Comparison of ENCODE assay signal across 20 cellular contexts in genomic region chr1:168687796-168688195, GRCh38. TPM values are rescaled to one million over a fixed set of nuclear protein-coding genes. Genes with fewer than 3 reads are reported as not detected.
DNase-seq lines count a peak whose midpoint lies in the region; ATAC-seq lines count a peak whose summit lies in the region.
"Had no signal": no experiment of that assay in that cellular context is flagged by ENCODE, and none has a peak within 500 bp of the region (broad histone marks: within the 10 kb centered on the region; RNA-seq: fewer than 3 reads in every experiment).

No MANE protein-coding gene starts in this region.

- H2AK5ac ChIP-seq in trophoblast cell (ENCODE audit: low read length): no peak overlapping the region

- no peak overlapping the region for H3K4ac ChIP-seq in trophoblast cell (ENCODE audit: low read depth, low read length)

- H3K18ac ChIP-seq in trophoblast cell (ENCODE audit: low read length): no peak overlapping the region

- H3K14ac ChIP-seq in trophoblast cell (ENCODE audit: low read length): no peak overlapping the region

- peak overlapping the region; percentile 59 for H4K91ac ChIP-seq in trophoblast cell (ENCODE audit: low read depth, low read length)

- POLR2A ChIA-PET in activated CD8-positive, alpha-beta T cell treated with anti-CD3 and anti-CD28 coated beads, Interleukin-2, amount 10 ng/mL, durations not matched to agents 7 days and 5 days (lab: Charles Lee): no interaction called here

- H3K79me2 ChIP-seq in trophoblast cell (ENCODE audit: control insufficient read depth, insufficient read depth, low read length, poor library complexity): peaks cover 5% of the 10 kb centered on the region

- intact Hi-C loops in activated T-helper 2 cell treated with anti-CD3 and anti-CD28 coated beads, Interferon-gamma antibody, Interleukin-2, Interleukin-4, amounts not matched to agents 10 μg/mL and 5 μg/mL and 100 μg/mL, durations not matched to agents 14 hours and 24 hours and 36 hours (cut with micrococcal nuclease): no loop called here

- H3K27me3 ChIP-seq in trophoblast cell (ENCODE audit: insufficient read depth, low read length): no peaks in the 10 kb centered on the region
- H3K27me3 ChIP-seq: testis had no signal

- no peak overlapping the region for H4K8ac ChIP-seq in trophoblast cell (ENCODE audit: low read depth, low read length)

- peak overlapping the region; percentile 42 for H2BK12ac ChIP-seq in trophoblast cell (ENCODE audit: low read length)

- peak; percentile 5 for DNase-seq in DMS 273 (lab: John Stamatoyannopoulos, UW; ENCODE audit: unreplicated experiment)
- DNase-seq in DMS 273 treated with DMSO at 0.1 percent for 48 hours (lab: John Stamatoyannopoulos, UW): no peak
- DNase-seq in HuH-7 (ENCODE audit: low spot score): peak; percentile 28
- peak; percentile 3 for DNase-seq in dermis blood vessel endothelial cell
- DNase-seq in trophoblast cell: peak; percentile 25 to 27
- DNase-seq in activated T-helper 2 cell treated with anti-CD3 and anti-CD28 coated beads, Interferon-gamma antibody, Interleukin-2, Interleukin-4, amounts not matched to agents 10 μg/mL and 5 μg/mL and 100 μg/mL, durations not matched to agents 14 hours and 24 hours and 36 hours (ENCODE audit: low spot score): no peak
- DNase-seq in activated CD8-positive, alpha-beta T cell treated with anti-CD3 and anti-CD28 coated beads, Interleukin-2, amount 10 ng/mL, durations not matched to agents 7 days and 5 days: no peak
- DNase-seq: activated CD4-positive, alpha-beta memory T cell treated with anti-CD3 and anti-CD28 coated beads for 36 hours; activated naive CD8-positive, alpha-beta T cell treated with anti-CD3 and anti-CD28 coated beads, Interleukin-2, amount 50 U/mL, for 24 hours; activated T-cell treated with anti-CD3 and anti-CD28 coated beads, Interleukin-2, amount 50 U/mL, for 72 hours; caudate nucleus; CD8-positive, alpha-beta T cell; Karpas-422; NCI-H1417 treated with DMSO at 0.1 percent for 48 hours; OCI-M1; stimulated activated CD4-positive, alpha-beta T cell treated with anti-CD3 and anti-CD28 coated beads, Interleukin-4, amount 100 ng/mL, for 24 hours; testis had no signal

- H2BK5ac ChIP-seq in trophoblast cell (ENCODE audit: low read depth, low read length, poor library complexity): peak overlapping the region; percentile 26

- H3K4me1 ChIP-seq in trophoblast cell (ENCODE audit: control insufficient read depth in 1 of 2, insufficient read depth in 2 of 2, low read length in 2 of 2): peaks cover 12 to 14% of the 10 kb centered on the region in 2 experiments
- H3K4me1 ChIP-seq: testis had no signal

- peaks cover 2% of the 10 kb centered on the region for H3K9me3 Mint-ChIP-seq in activated T-helper 2 cell treated with anti-CD3 and anti-CD28 coated beads, Interferon-gamma antibody, Interleukin-2, Interleukin-4, amounts not matched to agents 10 μg/mL and 5 μg/mL and 100 μg/mL, durations not matched to agents 14 hours and 24 hours and 36 hours
- peaks cover 4% of the 10 kb centered on the region for H3K9me3 Mint-ChIP-seq in activated CD8-positive, alpha-beta T cell treated with anti-CD3 and anti-CD28 coated beads, Interleukin-2, amount 10 ng/mL, durations not matched to agents 7 days and 5 days (ENCODE audit: insufficient read depth)
- H3K9me3 Mint-ChIP-seq: CD8-positive, alpha-beta T cell had no signal

- no CpG with 5 or more reads among the region's 3 CpGs for WGBS in trophoblast cell (ENCODE audit: extremely low coverage, insufficient coverage, insufficient read length)

- no peak overlapping the region for H4K12ac ChIP-seq in trophoblast cell (ENCODE audit: low read depth, low read length)

- no peak overlapping the region for H3K23ac ChIP-seq in trophoblast cell (ENCODE audit: low read length)

- H2BK120ac ChIP-seq in trophoblast cell (ENCODE audit: insufficient read depth, low read length, poor library complexity): peak overlapping the region; percentile 52

- H3K27me3 Mint-ChIP-seq in activated T-helper 2 cell treated with anti-CD3 and anti-CD28 coated beads, Interferon-gamma antibody, Interleukin-2, Interleukin-4, amounts not matched to agents 10 μg/mL and 5 μg/mL and 100 μg/mL, durations not matched to agents 14 hours and 24 hours and 36 hours (ENCODE audit: low read depth): peaks cover 15% of the 10 kb centered on the region
- H3K27me3 Mint-ChIP-seq in activated CD8-positive, alpha-beta T cell treated with anti-CD3 and anti-CD28 coated beads, Interleukin-2, amount 10 ng/mL, durations not matched to agents 7 days and 5 days (ENCODE audit: low read depth): peaks cover 23% of the 10 kb centered on the region

- H2AFZ ChIP-seq in trophoblast cell (ENCODE audit: insufficient read depth, low read length, poor library complexity): no peak overlapping the region

- H3K9me3 ChIP-seq in trophoblast cell (ENCODE audit: insufficient read depth, low read depth, low read length): no peaks in the 10 kb centered on the region
- H3K9me3 ChIP-seq: testis had no signal

- H3K79me1 ChIP-seq in trophoblast cell (ENCODE audit: low read length): peaks cover 29% of the 10 kb centered on the region

- H3K27ac ChIP-seq in trophoblast cell (ENCODE audit: low read depth, low read length): no peak overlapping the region
- H3K27ac ChIP-seq: 22Rv1, testis had no signal

- no peak overlapping the region for H3K27ac Mint-ChIP-seq in activated T-helper 2 cell treated with anti-CD3 and anti-CD28 coated beads, Interferon-gamma antibody, Interleukin-2, Interleukin-4, amounts not matched to agents 10 μg/mL and 5 μg/mL and 100 μg/mL, durations not matched to agents 14 hours and 24 hours and 36 hours
- H3K27ac Mint-ChIP-seq in activated CD8-positive, alpha-beta T cell treated with anti-CD3 and anti-CD28 coated beads, Interleukin-2, amount 10 ng/mL, durations not matched to agents 7 days and 5 days: no peak overlapping the region
- H3K27ac Mint-ChIP-seq: activated CD4-positive, alpha-beta memory T cell treated with anti-CD3 and anti-CD28 coated beads for 36 hours; activated naive CD8-positive, alpha-beta T cell treated with anti-CD3 and anti-CD28 coated beads, Interleukin-2, amount 50 U/mL, for 24 hours; activated T-cell treated with anti-CD3 and anti-CD28 coated beads, Interleukin-2, amount 50 U/mL, for 72 hours; CD8-positive, alpha-beta T cell; mesothelial cell of epicardium had no signal

- no peaks in the 10 kb centered on the region for H3K36me3 Mint-ChIP-seq in activated T-helper 2 cell treated with anti-CD3 and anti-CD28 coated beads, Interferon-gamma antibody, Interleukin-2, Interleukin-4, amounts not matched to agents 10 μg/mL and 5 μg/mL and 100 μg/mL, durations not matched to agents 14 hours and 24 hours and 36 hours (ENCODE audit: low read depth)
- no peaks in the 10 kb centered on the region for H3K36me3 Mint-ChIP-seq in activated CD8-positive, alpha-beta T cell treated with anti-CD3 and anti-CD28 coated beads, Interleukin-2, amount 10 ng/mL, durations not matched to agents 7 days and 5 days (ENCODE audit: low read depth)
- H3K36me3 Mint-ChIP-seq: activated CD4-positive, alpha-beta memory T cell treated with anti-CD3 and anti-CD28 coated beads for 36 hours; CD8-positive, alpha-beta T cell; mesothelial cell of epicardium had no signal

- CTCF ChIA-PET in activated CD8-positive, alpha-beta T cell treated with anti-CD3 and anti-CD28 coated beads, Interleukin-2, amount 10 ng/mL, durations not matched to agents 7 days and 5 days (lab: Charles Lee): no interaction called here

- no peak overlapping the region for H3K4me3 Mint-ChIP-seq in activated T-helper 2 cell treated with anti-CD3 and anti-CD28 coated beads, Interferon-gamma antibody, Interleukin-2, Interleukin-4, amounts not matched to agents 10 μg/mL and 5 μg/mL and 100 μg/mL, durations not matched to agents 14 hours and 24 hours and 36 hours (ENCODE audit: low read depth)
- H3K4me3 Mint-ChIP-seq in activated CD8-positive, alpha-beta T cell treated with anti-CD3 and anti-CD28 coated beads, Interleukin-2, amount 10 ng/mL, durations not matched to agents 7 days and 5 days: no peak overlapping the region
- H3K4me3 Mint-ChIP-seq: activated CD4-positive, alpha-beta memory T cell treated with anti-CD3 and anti-CD28 coated beads for 36 hours; activated naive CD8-positive, alpha-beta T cell treated with anti-CD3 and anti-CD28 coated beads, Interleukin-2, amount 50 U/mL, for 24 hours; activated T-cell treated with anti-CD3 and anti-CD28 coated beads, Interleukin-2, amount 50 U/mL, for 72 hours; CD8-positive, alpha-beta T cell; mesothelial cell of epicardium had no signal

- no peak overlapping the region for H3K4me3 ChIP-seq in trophoblast cell (ENCODE audit: low read depth, low read length)
- H3K4me3 ChIP-seq: testis had no signal

- no peaks in the 10 kb centered on the region for H3K4me1 Mint-ChIP-seq in activated T-helper 2 cell treated with anti-CD3 and anti-CD28 coated beads, Interferon-gamma antibody, Interleukin-2, Interleukin-4, amounts not matched to agents 10 μg/mL and 5 μg/mL and 100 μg/mL, durations not matched to agents 14 hours and 24 hours and 36 hours (ENCODE audit: low read depth)
- no peaks in the 10 kb centered on the region for H3K4me1 Mint-ChIP-seq in activated CD8-positive, alpha-beta T cell treated with anti-CD3 and anti-CD28 coated beads, Interleukin-2, amount 10 ng/mL, durations not matched to agents 7 days and 5 days (ENCODE audit: low read depth)
- H3K4me1 Mint-ChIP-seq: activated naive CD8-positive, alpha-beta T cell treated with anti-CD3 and anti-CD28 coated beads, Interleukin-2, amount 50 U/mL, for 24 hours had no signal

- no peak for ATAC-seq in GM21717 (IDR thresholded peaks at IDR 0.05; ENCODE audit: unreplicated experiment)
- ATAC-seq in activated CD8-positive, alpha-beta T cell treated with anti-CD3 and anti-CD28 coated beads, Interleukin-2, amount 10 ng/mL, durations not matched to agents 7 days and 5 days: no peak
- ATAC-seq: activated naive CD8-positive, alpha-beta T cell treated with anti-CD3 and anti-CD28 coated beads, Interleukin-2, amount 50 U/mL, for 24 hours; activated T-cell treated with anti-CD3 and anti-CD28 coated beads, Interleukin-2, amount 50 U/mL, for 72 hours; CD8-positive, alpha-beta T cell had no signal

- H3K4me2 ChIP-seq in trophoblast cell (ENCODE audit: low read length): no peak overlapping the region

- no peak overlapping the region for H3K9ac ChIP-seq in trophoblast cell (ENCODE audit: low read length)

- no peaks in the 10 kb centered on the region for H3K36me3 ChIP-seq in trophoblast cell (ENCODE audit: control insufficient read depth in 1 of 2, insufficient read depth in 2 of 2, low read length in 2 of 2)

RNA-seq across cellular contexts. Expression of gene DPT, which starts 41.2 kb away (rescaled TPM):
- total RNA-seq in dermis blood vessel endothelial cell: not detected in 2 replicates
- not detected in 2 replicates for polyA plus RNA-seq in trophoblast cell (2013)
- total RNA-seq in activated T-helper 2 cell treated with anti-CD3 and anti-CD28 coated beads, Interferon-gamma antibody, Interleukin-2, Interleukin-4, amounts not matched to agents 10 μg/mL and 5 μg/mL and 100 μg/mL, durations not matched to agents 14 hours and 24 hours and 36 hours: not detected in 2 replicates
- total RNA-seq in activated CD8-positive, alpha-beta T cell treated with anti-CD3 and anti-CD28 coated beads, Interleukin-2, amount 10 ng/mL, durations not matched to agents 7 days and 5 days: not detected
- total RNA-seq: activated CD4-positive, alpha-beta memory T cell treated with anti-CD3 and anti-CD28 coated beads for 36 hours; activated T-cell treated with anti-CD3 and anti-CD28 coated beads, Interleukin-2, amount 50 U/mL, for 72 hours; CD8-positive, alpha-beta T cell had no signal

Comparison
In these comparisons a context has a peak if more than half of its experiments do, and no peak if none do; other contexts are left out.
1. DNase-seq: peak in DMS 273 (single experiment), HuH-7 (single experiment), dermis blood vessel endothelial cell (single experiment) and trophoblast cell (2 of 2); none in DMS 273 treated with DMSO at 0.1 percent for 48 hours (single experiment), activated T-helper 2 cell treated with anti-CD3 and anti-CD28 coated beads, Interferon-gamma antibody, Interleukin-2, Interleukin-4, amounts not matched to agents 10 μg/mL and 5 μg/mL and 100 μg/mL, durations not matched to agents 14 hours and 24 hours and 36 hours (single experiment) and activated CD8-positive, alpha-beta T cell treated with anti-CD3 and anti-CD28 coated beads, Interleukin-2, amount 10 ng/mL, durations not matched to agents 7 days and 5 days (single experiment).